Comparison of ENCODE assay signal across 7 cellular contexts in genomic region chr16:30876867-30877266, GRCh38. TPM values are rescaled to one million over a fixed set of nuclear protein-coding genes. Genes with fewer than 3 reads are reported as not detected.
DNase-seq lines count a peak whose midpoint lies in the region; TF ChIP-seq lines count a peak whose summit lies in the region.

No MANE protein-coding gene starts in this region.

- in situ Hi-C loops in GM13977 (cut with MboI; ENCODE audit: low pct_unique_long_range_greater_than_20kb, low sequenced_read_pairs, unreplicated experiment): no loop called here

- H3K23me2 ChIP-seq in H9 (ENCODE audit: insufficient read length, low read depth, low read length, poor library complexity, severe bottlenecking): peaks cover 15% of the 10 kb centered on the region

- peaks cover 13 to 18% of the 10 kb centered on the region in 2 experiments for H3K4me1 Mint-ChIP-seq in H9

- H3K4me3 Mint-ChIP-seq in H9: peak overlapping the region; percentile 88 to 98

- no peak overlapping the region for H3K4ac ChIP-seq in H9 (ENCODE audit: low read depth, low read length)

- POLR2A ChIA-PET in RWPE1 (lab: Yijun Ruan, JAX; ENCODE audit: low non-redundant PET): no interaction called here

- no peak overlapping the region for H2BK20ac ChIP-seq in H9 (ENCODE audit: low read depth, low read length, poor library complexity, severe bottlenecking)

- H3K9ac ChIP-seq in H9 (ENCODE audit: extremely low read depth, insufficient read length, low read length) (no peak overlapping the region), skeletal muscle tissue (ENCODE audit: low read depth in 1 of 3, low read length in 3 of 3) (peak overlapping the region in 1 of 3 donors; percentile 98)

- no peak overlapping the region for H4K5ac ChIP-seq in H9 (ENCODE audit: insufficient read length, low read depth, low read length)

- H3K9me3 Mint-ChIP-seq in H9: no peaks in the 10 kb centered on the region; a peak in 1 of 5 replicates

- H3K4me2 ChIP-seq in H9 (ENCODE audit: insufficient read depth, insufficient read length, low read length): peak overlapping the region; percentile 91

- H4K91ac ChIP-seq in H9 (ENCODE audit: insufficient read length, low read depth, low read length): no peak overlapping the region

- no peak overlapping the region for H4K8ac ChIP-seq in H9 (replicated peaks; ENCODE audit: insufficient read length, low read depth, low read length)

- H3K4me3 ChIP-seq in fibroblast of mammary gland (ENCODE audit: control insufficient read depth, low read depth, low read length) (no peak overlapping the region), skeletal muscle tissue (ENCODE audit: low read length in 3 of 3) (peak overlapping the region; percentile 87 to 98 (median 98))

- no peak overlapping the region for H2BK120ac ChIP-seq in H9 (ENCODE audit: low read depth, low read length, poor library complexity, severe bottlenecking)

- H3K36me3 Mint-ChIP-seq in H9 (ENCODE audit: insufficient read depth in 1 of 3, low read depth in 3 of 3): peaks cover 2 to 20% (median 15%) of the 10 kb centered on the region in 3 experiments

- H3K27ac ChIP-seq in H9 (ENCODE audit: insufficient read length, low read depth, low read length): no peak overlapping the region
- peak overlapping the region; percentile 88 for H3K27ac ChIP-seq in RWPE1
- no peak overlapping the region for H3K27ac ChIP-seq in skeletal muscle tissue (ENCODE audit: low read depth, low read length)

- H3K4me1 ChIP-seq in H9 (ENCODE audit: insufficient read depth, low read length) (no peaks in the 10 kb centered on the region), skeletal muscle tissue (ENCODE audit: control insufficient read depth in 3 of 3, insufficient read depth in 3 of 3, low read length in 3 of 3) (peaks cover 16 to 23% (median 19%) of the 10 kb centered on the region in 3 donors)

- H3K9me3 ChIP-seq in H9 (ENCODE audit: control insufficient read depth, low read depth, low read length) (no peaks in the 10 kb centered on the region), skeletal muscle tissue (ENCODE audit: control insufficient read depth in 3 of 3, low read length in 3 of 3) (no peaks in the 10 kb centered on the region)

- no peak overlapping the region for H2BK12ac ChIP-seq in H9 (ENCODE audit: insufficient read length, low read depth, low read length)

- H3K27me3 Mint-ChIP-seq in H9 (ENCODE audit: low read depth): peaks cover 27% of the 10 kb centered on the region

- no peaks in the 10 kb centered on the region for H4K20me1 ChIP-seq in H9 (ENCODE audit: control insufficient read depth, insufficient read depth, insufficient read length)

- no peak overlapping the region for H3K14ac ChIP-seq in H9 (ENCODE audit: insufficient read depth, low read length)

- no peak overlapping the region for H2BK15ac ChIP-seq in H9 (ENCODE audit: low read depth, low read length)

- CTCF ChIA-PET in RWPE1 (lab: Yijun Ruan, JAX): interaction anchor here (2.8 kb wide), 1 partner anchor 25 kb away, joined by 13 read pairs; no protein-coding TSS in a partner anchor

- peaks cover 2 to 5% (median 3%) of the 10 kb centered on the region in 3 donors for H3K36me3 ChIP-seq in skeletal muscle tissue (ENCODE audit: control insufficient read depth in 3 of 3, insufficient read depth in 3 of 3, low read length in 3 of 3)

- H2AFZ ChIP-seq in H9 (ENCODE audit: low read length): no peak overlapping the region

- H3K27ac Mint-ChIP-seq in H9: peak overlapping the region; percentile 49 to 99 (median 94); a peak in 5 of 7 replicates

- WGBS in H9 (ENCODE audit: extremely low coverage, insufficient read length, low lambda C conversion rate): no CpG with 5 or more reads among the region's 5 CpGs

- no peak overlapping the region for H3K23ac ChIP-seq in H9 (ENCODE audit: insufficient read length, low read depth, low read length)

- H3K79me1 ChIP-seq in H9 (ENCODE audit: insufficient read depth, low read depth, low read length, poor library complexity, severe bottlenecking): no peaks in the 10 kb centered on the region

- DNase-seq in H9 (no peak), RWPE1 (ENCODE audit: low spot score) (no peak), fibroblast of mammary gland (ENCODE audit: low read depth) (peak; percentile 11), SW 1271 (lab: John Stamatoyannopoulos, UW) (no peak), HPDE6-E6E7 (ENCODE audit: extremely low spot score) (no peak), GM13977 (ENCODE audit: low spot score) (no peak)

- H2BK5ac ChIP-seq in H9 (ENCODE audit: insufficient read length, low read length): no peak overlapping the region

- TF ChIP-seq CTCF in H9 (conservative IDR thresholded peaks at IDR 0.05): peak; percentile 33; the same call in 1 of the 3 replicates
- TF ChIP-seq CTCF in RWPE1 (conservative IDR thresholded peaks at IDR 0.05; ENCODE audit: low read depth): no peak
- no peak for TF ChIP-seq CTCF in fibroblast of mammary gland (conservative IDR thresholded peaks at IDR 0.05; ENCODE audit: control insufficient read depth, insufficient read depth, low read depth, low read length)
- no peak for TF ChIP-seq CTCF in GM13977 (IDR thresholded peaks at IDR 0.05; ENCODE audit: extremely low read depth, insufficient read depth, missing control alignments)

- H3K27me3 ChIP-seq in H9 (ENCODE audit: insufficient read depth, low read length) (peaks cover 4% of the 10 kb centered on the region; the same call in 1 of the 2 replicates), skeletal muscle tissue (ENCODE audit: control insufficient read depth in 3 of 3, insufficient read depth in 3 of 3, low read length in 3 of 3) (no peaks in the 10 kb centered on the region)

- no peak overlapping the region for H2AK5ac ChIP-seq in H9 (ENCODE audit: insufficient read length, low read length)

- H3T11ph ChIP-seq in H9 (ENCODE audit: low read length): no peak overlapping the region

- H3K56ac ChIP-seq in H9 (ENCODE audit: insufficient read length, low read depth, low read length): no peak overlapping the region

- H3K18ac ChIP-seq in H9 (ENCODE audit: insufficient read length, low read depth, low read length): no peak overlapping the region

- H3K79me2 ChIP-seq in H9 (ENCODE audit: insufficient read depth, low read length): no peaks in the 10 kb centered on the region

RNA-seq across cellular contexts. Expression of gene BCL7C, which starts 17.0 kb away (rescaled TPM):
- total RNA-seq in H9 (2021) (17.5 and 18.3 TPM in 2 replicates), skeletal muscle tissue (29.7 TPM)

RNA-seq across cellular contexts. Expression of gene CTF1, which starts 19.5 kb away (rescaled TPM):
- total RNA-seq in H9 (2021): 0.72 TPM in 2 replicates
- total RNA-seq in skeletal muscle tissue: 0.52 TPM

RNA-seq across cellular contexts. Expression of gene FBXL19, which starts 46.5 kb away (rescaled TPM):
- total RNA-seq in H9 (2021) (66.8 and 68.0 TPM in 2 replicates), skeletal muscle tissue (5.2 TPM)

Comparison
In these comparisons a context has a peak if more than half of its experiments do, and no peak if none do; other contexts are left out.
1. RNA of gene FBXL19, which starts 46.5 kb away (total RNA-seq): 66.8 to 68.0 TPM in H9; 5.2 TPM in skeletal muscle tissue (single experiment); every median in the first group is over 10 times any median in the second.